In genomic region chrX:48802089-48802812, GRCh38 we compare ENCODE assay signal across 8 cellular contexts. TPM values are rescaled to one million over a fixed set of nuclear protein-coding genes. Genes with fewer than 3 reads are reported as not detected.
DNase-seq lines count a peak whose midpoint lies in the region; ATAC-seq lines count a peak whose summit lies in the region.

No MANE protein-coding gene starts in this region.

- intact Hi-C loops in activated CD4-positive, alpha-beta T cell treated with anti-CD3 and anti-CD28 coated beads, Interleukin-2, amount 10 ng/mL, durations not matched to agents 24 days and 14 days (cut with micrococcal nuclease), result loop anchor here (1.0 to 10.0 kb wide), 8 partner anchors 65 to 363 kb away; partner anchors contain the start of genes FTSJ1, MAGIX, OTUD5 and PIM2

- no peaks in the 10 kb centered on the region for H3K9me3 Mint-ChIP-seq in activated CD4-positive, alpha-beta T cell treated with anti-CD3 and anti-CD28 coated beads, Interleukin-2, amount 10 ng/mL, durations not matched to agents 24 days and 14 days

- no peaks in the 10 kb centered on the region for H3K27me3 Mint-ChIP-seq in activated CD4-positive, alpha-beta T cell treated with anti-CD3 and anti-CD28 coated beads, Interleukin-2, amount 10 ng/mL, durations not matched to agents 24 days and 14 days

- peaks cover 20% of the 10 kb centered on the region for H3K4me1 Mint-ChIP-seq in activated CD4-positive, alpha-beta T cell treated with anti-CD3 and anti-CD28 coated beads, Interleukin-2, amount 10 ng/mL, durations not matched to agents 24 days and 14 days

- peak; percentile 36 for ATAC-seq in HG03378 (IDR thresholded peaks at IDR 0.05; ENCODE audit: unreplicated experiment)

- H3K27ac Mint-ChIP-seq in activated CD4-positive, alpha-beta T cell treated with anti-CD3 and anti-CD28 coated beads, Interleukin-2, amount 10 ng/mL, durations not matched to agents 24 days and 14 days, result peak overlapping the region; percentile 96

- H3K36me3 Mint-ChIP-seq in activated CD4-positive, alpha-beta T cell treated with anti-CD3 and anti-CD28 coated beads, Interleukin-2, amount 10 ng/mL, durations not matched to agents 24 days and 14 days (ENCODE audit: low read depth), result peaks cover 16% of the 10 kb centered on the region

- DNase-seq in CD1c-positive myeloid dendritic cell (ENCODE audit: extremely low spot score) (peak; percentile 67), GM19238 (ENCODE audit: insufficient read length, low spot score) (peak; percentile 59), NCI-H446 treated with DMSO at 0.1 percent for 48 hours (lab: John Stamatoyannopoulos, UW) (peak; percentile 62), ecto neural progenitor cell (ENCODE audit: low spot score) (peak; percentile 87), lung microvascular endothelial cell (ENCODE audit: low read depth in 2 of 2) (peak; percentile 78 to 79)
- DNase-seq in activated CD4-positive, alpha-beta T cell treated with anti-CD3 and anti-CD28 coated beads, Interleukin-2, amount 10 ng/mL, durations not matched to agents 24 days and 14 days, result peak; percentile 92
- peak; percentile 24 for DNase-seq in stimulated activated CD8-positive, alpha-beta memory T cell treated with anti-CD3 and anti-CD28 coated beads, Interleukin-15, amount 100 ng/mL, for 1 hour (ENCODE audit: low read depth)

- peak overlapping the region; percentile 96 for H3K4me3 Mint-ChIP-seq in activated CD4-positive, alpha-beta T cell treated with anti-CD3 and anti-CD28 coated beads, Interleukin-2, amount 10 ng/mL, durations not matched to agents 24 days and 14 days

RNA-seq across cellular contexts. Expression of gene HDAC6, which starts 0.4 kb away (rescaled TPM):
- 50.6 and 55.2 TPM in 2 replicates for total RNA-seq in activated CD4-positive, alpha-beta T cell treated with anti-CD3 and anti-CD28 coated beads, Interleukin-2, amount 10 ng/mL, durations not matched to agents 24 days and 14 days
- 18.3 and 29.2 TPM in 2 replicates for total RNA-seq in lung microvascular endothelial cell

RNA-seq across cellular contexts. Expression of gene GATA1, which starts 15.9 kb away (rescaled TPM):
- total RNA-seq in activated CD4-positive, alpha-beta T cell treated with anti-CD3 and anti-CD28 coated beads, Interleukin-2, amount 10 ng/mL, durations not matched to agents 24 days and 14 days, result not detected in 2 replicates
- not detected in 2 replicates for total RNA-seq in lung microvascular endothelial cell

RNA-seq across cellular contexts. Expression of gene ERAS, which starts 24.1 kb away (rescaled TPM):
- not detected in 2 replicates for total RNA-seq in activated CD4-positive, alpha-beta T cell treated with anti-CD3 and anti-CD28 coated beads, Interleukin-2, amount 10 ng/mL, durations not matched to agents 24 days and 14 days
- not detected in 2 replicates for total RNA-seq in lung microvascular endothelial cell

RNA-seq across cellular contexts. Expression of gene PCSK1N, which starts 33.2 kb away (rescaled TPM):
- total RNA-seq in activated CD4-positive, alpha-beta T cell treated with anti-CD3 and anti-CD28 coated beads, Interleukin-2, amount 10 ng/mL, durations not matched to agents 24 days and 14 days, result 0.33 TPM in 1 of 2 replicates, not detected in the other
- total RNA-seq in lung microvascular endothelial cell, result under 0.01 and 0.20 TPM in 2 replicates

RNA-seq across cellular contexts. Expression of gene GLOD5, which starts 40.7 kb away (rescaled TPM):
- total RNA-seq in activated CD4-positive, alpha-beta T cell treated with anti-CD3 and anti-CD28 coated beads, Interleukin-2, amount 10 ng/mL, durations not matched to agents 24 days and 14 days, result not detected in 2 replicates
- not detected in 2 replicates for total RNA-seq in lung microvascular endothelial cell

Comparison
In these comparisons a context has a peak if more than half of its experiments do, and no peak if none do; other contexts are left out.
1. Peak in every context shown above with its lines: DNase-seq and ATAC-seq.
2. DNase-seq: peak in every context shown above with its lines; median percentile 92 in activated CD4-positive, alpha-beta T cell treated with anti-CD3 and anti-CD28 coated beads, Interleukin-2, amount 10 ng/mL, durations not matched to agents 24 days and 14 days; 87 in ecto neural progenitor cell; 78 in lung microvascular endothelial cell; 67 in CD1c-positive myeloid dendritic cell; 62 in NCI-H446 treated with DMSO at 0.1 percent for 48 hours; 59 in GM19238; 24 in stimulated activated CD8-positive, alpha-beta memory T cell treated with anti-CD3 and anti-CD28 coated beads, Interleukin-15, amount 100 ng/mL, for 1 hour.